In genomic region chr2:119282139-119282965, GRCh38 we compare ENCODE assay signal across 18 cellular contexts. TPM values are rescaled to one million over a fixed set of nuclear protein-coding genes. Genes with fewer than 3 reads are reported as not detected.
DNase-seq lines count a peak whose midpoint lies in the region; ATAC-seq and TF ChIP-seq lines count a peak whose summit lies in the region.
"Had no signal": no experiment of that assay in that cellular context is flagged by ENCODE, and none has a peak within 500 bp of the region (broad histone marks: within the 10 kb centered on the region; RNA-seq: fewer than 3 reads in every experiment).

No MANE protein-coding gene starts in this region.

- no peak for TF ChIP-seq EP300 in upper lobe of left lung (IDR thresholded peaks at IDR 0.05)

- H3K9me3 ChIP-seq in adrenal gland (replicated peaks in 1 of 3): no peaks in the 10 kb centered on the region
- no peaks in the 10 kb centered on the region for H3K9me3 ChIP-seq in upper lobe of left lung
- no peaks in the 10 kb centered on the region for H3K9me3 ChIP-seq in MM.1S (replicated peaks; ENCODE audit: insufficient read depth, low read length)
- H3K9me3 ChIP-seq: uterus had no signal

- H3K36me3 ChIP-seq in adrenal gland (replicated peaks in 1 of 2) (no peaks in the 10 kb centered on the region), upper lobe of left lung (peaks cover 0 to 5% (median 0%) of the 10 kb centered on the region in 4 donors), MM.1S (replicated peaks; ENCODE audit: insufficient read depth, low read length) (no peaks in the 10 kb centered on the region)
- H3K36me3 ChIP-seq: uterus had no signal

- H3K4me1 ChIP-seq in adrenal gland (replicated peaks in 1 of 2) (no peaks in the 10 kb centered on the region), upper lobe of left lung (peaks cover 3 to 16% (median 13%) of the 10 kb centered on the region in 4 donors), MM.1S (ENCODE audit: low read length) (no peaks in the 10 kb centered on the region)
- H3K4me1 ChIP-seq: uterus had no signal

- H3K4me2 ChIP-seq in MM.1S (ENCODE audit: low read depth, low read length): no peak overlapping the region

- no peaks in the 10 kb centered on the region for H4K20me1 ChIP-seq in MM.1S (ENCODE audit: insufficient read depth, low read length)

- DNase-seq in Right ventricle myocardium inferior (ENCODE audit: missing footprints): peak; percentile 58
- no peak for DNase-seq in cardiac septum (ENCODE audit: low spot score)
- DNase-seq in adrenal gland: no peak
- peak; percentile 48 for DNase-seq in medulla oblongata (ENCODE audit: extremely low spot score)
- DNase-seq in upper lobe of left lung: no peak
- DNase-seq in GM13977 (ENCODE audit: low spot score): no peak
- no peak for DNase-seq in MM.1S
- DNase-seq: activated CD4-positive, alpha-beta T cell treated with anti-CD3 and anti-CD28 coated beads, Interleukin-2, amount 50 U/mL, for 4 hours; activated naive CD4-positive, alpha-beta T cell treated with anti-CD3 and anti-CD28 coated beads, Interleukin-2, amount 50 U/mL, for 16 hours; CD8-positive, alpha-beta T cell; DND-41; naive thymus-derived CD8-positive, alpha-beta T cell; NCI-H187 treated with DMSO at 0.1 percent for 48 hours; stimulated activated CD4-positive, alpha-beta T cell treated with anti-CD3 and anti-CD28 coated beads, Interleukin-12 subunit alpha, Interleukin-12 subunit beta, amount 100 ng/mL, for 4 hours; stimulated activated naive CD4-positive, alpha-beta T cell treated with Interleukin-2 at 50 U/mL for 16 hours; uterus had no signal

- H3K9ac ChIP-seq in MM.1S (ENCODE audit: low read length): no peak overlapping the region

- in situ Hi-C loops in GM13977 (cut with MboI; ENCODE audit: low pct_unique_long_range_greater_than_20kb, low sequenced_read_pairs, unreplicated experiment): loop anchor here (25.0 kb wide), 1 partner anchor 395 kb away; no protein-coding TSS in a partner anchor

- no peaks in the 10 kb centered on the region for H3K27me3 ChIP-seq in adrenal gland
- no peaks in the 10 kb centered on the region for H3K27me3 ChIP-seq in upper lobe of left lung
- no peaks in the 10 kb centered on the region for H3K27me3 ChIP-seq in MM.1S (replicated peaks; ENCODE audit: insufficient read depth, low read length)
- H3K27me3 ChIP-seq: uterus had no signal

- no peak for TF ChIP-seq POLR2A in adrenal gland (IDR thresholded peaks at IDR 0.05)
- no peak for TF ChIP-seq POLR2A in upper lobe of left lung (IDR thresholded peaks at IDR 0.05)

- H3K9me2 ChIP-seq in MM.1S (replicated peaks; ENCODE audit: insufficient read depth, low read length): no peaks in the 10 kb centered on the region

- intact Hi-C loops in Right ventricle myocardium inferior (cut with DNase I) (no loop called here), cardiac septum (cut with DNase I) (no loop called here), adrenal gland (cut with DNase I) (no loop called here)

- no peak for ATAC-seq in Right ventricle myocardium inferior
- peak; percentile 11 to 34 for ATAC-seq in upper lobe of left lung (ENCODE audit: low FRiP score in 2 of 2)
- ATAC-seq in GM18498 (IDR thresholded peaks at IDR 0.05; ENCODE audit: unreplicated experiment): no peak
- ATAC-seq: CD8-positive, alpha-beta T cell; naive thymus-derived CD8-positive, alpha-beta T cell had no signal

- no peak overlapping the region for H2AFZ ChIP-seq in MM.1S (ENCODE audit: low read length)

- no peaks in the 10 kb centered on the region for H3F3A ChIP-seq in MM.1S (ENCODE audit: insufficient read depth, low read length)

- H3K79me2 ChIP-seq in MM.1S (ENCODE audit: low read length): no peaks in the 10 kb centered on the region

- no peak for TF ChIP-seq CTCF in adrenal gland (IDR thresholded peaks at IDR 0.05)
- TF ChIP-seq CTCF in upper lobe of left lung (IDR thresholded peaks at IDR 0.05): no peak
- TF ChIP-seq CTCF in GM13977 (IDR thresholded peaks at IDR 0.05; ENCODE audit: extremely low read depth, insufficient read depth, missing control alignments): no peak
- no peak for TF ChIP-seq CTCF in MM.1S (IDR thresholded peaks at IDR 0.05; ENCODE audit: low read length)

- peak overlapping the region in 3 of 5 donors; percentile 7 to 81 (median 41) for H3K27ac ChIP-seq in adrenal gland
- peak overlapping the region in 2 of 4 donors; percentile 54 to 76 for H3K27ac ChIP-seq in upper lobe of left lung
- no peak overlapping the region for H3K27ac ChIP-seq in MM.1S (ENCODE audit: low read length)
- H3K27ac ChIP-seq: SK-N-MC, uterus had no signal

- H3K4me3 ChIP-seq in adrenal gland (no peak overlapping the region), upper lobe of left lung (no peak overlapping the region), MM.1S (ENCODE audit: low read length) (no peak overlapping the region)
- H3K4me3 ChIP-seq: SK-N-MC, uterus had no signal

- WGBS in adrenal gland, 4 donors: 78 to 82% (median 81%) methylated on average over 12 to 21 of the region's 21 CpGs
- WGBS in upper lobe of left lung, 2 donors: 64 to 72% methylated on average over 21 of the region's 21 CpGs

RNA-seq across cellular contexts. Expression of gene STEAP3, which starts 58.7 kb away (rescaled TPM):
- total RNA-seq in Right ventricle myocardium inferior: 12.9 TPM
- total RNA-seq in cardiac septum: 10.7 TPM
- total RNA-seq in adrenal gland: 10 to 100 TPM in 5 of 8 donors, 1 to 10 TPM in 3; 1.3 to 48.2 (median 15.7) TPM
- polyA plus RNA-seq in adrenal gland: 1 to 10 TPM; 4.1 to 5.1 (median 4.3) TPM
- total RNA-seq in upper lobe of left lung: 10 to 100 TPM; 18.1 to 26.6 (median 22.4) TPM
- total RNA-seq: CD8-positive, alpha-beta T cell; naive thymus-derived CD8-positive, alpha-beta T cell had no signal

Comparison
In these comparisons a context has a peak if more than half of its experiments do, and no peak if none do; other contexts are left out.
1. DNase-seq: peak in Right ventricle myocardium inferior (single experiment) and medulla oblongata (single experiment); none in cardiac septum (single experiment), adrenal gland (0 of 7), upper lobe of left lung (0 of 2), GM13977 (single experiment) and MM.1S (single experiment).
2. ATAC-seq: peak in upper lobe of left lung (2 of 2); none in Right ventricle myocardium inferior (single experiment) and GM18498 (single experiment).